Comparison of ENCODE assay signal across 1 cellular context in genomic region chrX:16931371-16931770, GRCh38.
TF ChIP-seq lines count a peak whose summit lies in the region.

No MANE protein-coding gene starts in this region.

TF ChIP-seq in K562, 482 proteins besides CTCF, POLR2A, EP300 and RAD21 (continues in another document):
- TF ChIP-seq PHF21A (IDR thresholded peaks at IDR 0.05; ENCODE audit: borderline replicate concordance, low read depth) (no peak), MEF2D (tag; conservative IDR thresholded peaks at IDR 0.05; ENCODE audit: low read depth) (0 out of 2 replicates have a peak, but pooled peaks have one; percentile 36), ZNF76 (CRISPR knock-in tag; IDR thresholded peaks at IDR 0.05; ENCODE audit: borderline replicate concordance) (0 out of 2 replicates have a peak, but pooled peaks have one; percentile 39), ZNF175 (CRISPR knock-in tag; IDR thresholded peaks at IDR 0.05; ENCODE audit: low read depth) (peak; percentile 53; the same call in 1 of the 2 replicates), NCOA2 (IDR thresholded peaks at IDR 0.05; ENCODE audit: partially characterized antibody in 2 of 2) (no peak), NR1H2 (CRISPR knock-in tag; IDR thresholded peaks at IDR 0.05) (no peak), TEAD2 (tag; IDR thresholded peaks at IDR 0.05) (peak; percentile 31; the same call in 1 of the 2 replicates), TRIM28 (IDR thresholded peaks at IDR 0.05) (no peak), ELF4 (CRISPR knock-in tag; IDR thresholded peaks at IDR 0.05) (peak; percentile 54; the same call in 1 of the 2 replicates), NR2C1 (IDR thresholded peaks at IDR 0.05) (no peak), NR2C1 (tag; IDR thresholded peaks at IDR 0.05) (peak; percentile 57), CXXC5 (CRISPR knock-in tag; IDR thresholded peaks at IDR 0.05) (peak; percentile 68), YBX1 (IDR thresholded peaks at IDR 0.05) (no peak), ZNF239 (CRISPR knock-in tag; IDR thresholded peaks at IDR 0.05) (peak; percentile 70), TSHZ1 (CRISPR knock-in tag; IDR thresholded peaks at IDR 0.05) (peak; percentile 74), RBBP5 (IDR thresholded peaks at IDR 0.05; ENCODE audit: borderline replicate concordance, insufficient read depth, low read length, poor library complexity, severe bottlenecking) (no peak), SMAD3 (CRISPR knock-in tag; conservative IDR thresholded peaks at IDR 0.05) (0 out of 2 replicates have a peak, but pooled peaks have one; percentile 47), USF2 (CRISPR knock-in tag; IDR thresholded peaks at IDR 0.05) (no peak), ZFP36 (IDR thresholded peaks at IDR 0.05; ENCODE audit: low read depth, low read length, partially characterized antibody) (no peak), CHAMP1 (IDR thresholded peaks at IDR 0.05) (no peak), PBX2 (CRISPR knock-in tag; IDR thresholded peaks at IDR 0.05; ENCODE audit: low read depth) (no peak), PBX2 (tag; conservative IDR thresholded peaks at IDR 0.05; ENCODE audit: low read depth) (no peak), HBP1 (CRISPR knock-in tag; IDR thresholded peaks at IDR 0.05) (no peak), DMBX1 (CRISPR knock-in tag; IDR thresholded peaks at IDR 0.05; ENCODE audit: borderline replicate concordance) (peak; percentile 96; the same call in 1 of the 2 replicates), PTTG1 (tag; IDR thresholded peaks at IDR 0.05; ENCODE audit: low read depth) (0 out of 2 replicates have a peak, but pooled peaks have one; percentile 36), POLR3A (IDR thresholded peaks at IDR 0.05; ENCODE audit: borderline replicate concordance, extremely low read depth, insufficient read depth, insufficient read length) (no peak), HDAC2 (IDR thresholded peaks at IDR 0.05) (no peak), NFXL1 (CRISPR knock-in tag; IDR thresholded peaks at IDR 0.05) (no peak)
- TF ChIP-seq, protein P1, sequence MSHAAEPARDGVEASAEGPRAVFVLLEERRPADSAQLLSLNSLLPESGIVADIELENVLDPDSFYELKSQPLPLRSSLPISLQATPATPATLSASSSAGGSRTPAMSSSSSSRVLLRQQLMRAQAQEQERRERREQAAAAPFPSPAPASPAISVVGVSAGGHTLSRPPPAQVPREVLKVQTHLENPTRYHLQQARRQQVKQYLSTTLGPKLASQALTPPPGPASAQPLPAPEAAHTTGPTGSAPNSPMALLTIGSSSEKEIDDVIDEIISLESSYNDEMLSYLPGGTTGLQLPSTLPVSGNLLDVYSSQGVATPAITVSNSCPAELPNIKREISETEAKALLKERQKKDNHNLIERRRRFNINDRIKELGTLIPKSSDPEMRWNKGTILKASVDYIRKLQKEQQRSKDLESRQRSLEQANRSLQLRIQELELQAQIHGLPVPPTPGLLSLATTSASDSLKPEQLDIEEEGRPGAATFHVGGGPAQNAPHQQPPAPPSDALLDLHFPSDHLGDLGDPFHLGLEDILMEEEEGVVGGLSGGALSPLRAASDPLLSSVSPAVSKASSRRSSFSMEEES (CRISPR knock-in tag; IDR thresholded peaks at IDR 0.05): 0 out of 2 replicates have a peak, but pooled peaks have one; percentile 0
- TF ChIP-seq, protein P2, sequence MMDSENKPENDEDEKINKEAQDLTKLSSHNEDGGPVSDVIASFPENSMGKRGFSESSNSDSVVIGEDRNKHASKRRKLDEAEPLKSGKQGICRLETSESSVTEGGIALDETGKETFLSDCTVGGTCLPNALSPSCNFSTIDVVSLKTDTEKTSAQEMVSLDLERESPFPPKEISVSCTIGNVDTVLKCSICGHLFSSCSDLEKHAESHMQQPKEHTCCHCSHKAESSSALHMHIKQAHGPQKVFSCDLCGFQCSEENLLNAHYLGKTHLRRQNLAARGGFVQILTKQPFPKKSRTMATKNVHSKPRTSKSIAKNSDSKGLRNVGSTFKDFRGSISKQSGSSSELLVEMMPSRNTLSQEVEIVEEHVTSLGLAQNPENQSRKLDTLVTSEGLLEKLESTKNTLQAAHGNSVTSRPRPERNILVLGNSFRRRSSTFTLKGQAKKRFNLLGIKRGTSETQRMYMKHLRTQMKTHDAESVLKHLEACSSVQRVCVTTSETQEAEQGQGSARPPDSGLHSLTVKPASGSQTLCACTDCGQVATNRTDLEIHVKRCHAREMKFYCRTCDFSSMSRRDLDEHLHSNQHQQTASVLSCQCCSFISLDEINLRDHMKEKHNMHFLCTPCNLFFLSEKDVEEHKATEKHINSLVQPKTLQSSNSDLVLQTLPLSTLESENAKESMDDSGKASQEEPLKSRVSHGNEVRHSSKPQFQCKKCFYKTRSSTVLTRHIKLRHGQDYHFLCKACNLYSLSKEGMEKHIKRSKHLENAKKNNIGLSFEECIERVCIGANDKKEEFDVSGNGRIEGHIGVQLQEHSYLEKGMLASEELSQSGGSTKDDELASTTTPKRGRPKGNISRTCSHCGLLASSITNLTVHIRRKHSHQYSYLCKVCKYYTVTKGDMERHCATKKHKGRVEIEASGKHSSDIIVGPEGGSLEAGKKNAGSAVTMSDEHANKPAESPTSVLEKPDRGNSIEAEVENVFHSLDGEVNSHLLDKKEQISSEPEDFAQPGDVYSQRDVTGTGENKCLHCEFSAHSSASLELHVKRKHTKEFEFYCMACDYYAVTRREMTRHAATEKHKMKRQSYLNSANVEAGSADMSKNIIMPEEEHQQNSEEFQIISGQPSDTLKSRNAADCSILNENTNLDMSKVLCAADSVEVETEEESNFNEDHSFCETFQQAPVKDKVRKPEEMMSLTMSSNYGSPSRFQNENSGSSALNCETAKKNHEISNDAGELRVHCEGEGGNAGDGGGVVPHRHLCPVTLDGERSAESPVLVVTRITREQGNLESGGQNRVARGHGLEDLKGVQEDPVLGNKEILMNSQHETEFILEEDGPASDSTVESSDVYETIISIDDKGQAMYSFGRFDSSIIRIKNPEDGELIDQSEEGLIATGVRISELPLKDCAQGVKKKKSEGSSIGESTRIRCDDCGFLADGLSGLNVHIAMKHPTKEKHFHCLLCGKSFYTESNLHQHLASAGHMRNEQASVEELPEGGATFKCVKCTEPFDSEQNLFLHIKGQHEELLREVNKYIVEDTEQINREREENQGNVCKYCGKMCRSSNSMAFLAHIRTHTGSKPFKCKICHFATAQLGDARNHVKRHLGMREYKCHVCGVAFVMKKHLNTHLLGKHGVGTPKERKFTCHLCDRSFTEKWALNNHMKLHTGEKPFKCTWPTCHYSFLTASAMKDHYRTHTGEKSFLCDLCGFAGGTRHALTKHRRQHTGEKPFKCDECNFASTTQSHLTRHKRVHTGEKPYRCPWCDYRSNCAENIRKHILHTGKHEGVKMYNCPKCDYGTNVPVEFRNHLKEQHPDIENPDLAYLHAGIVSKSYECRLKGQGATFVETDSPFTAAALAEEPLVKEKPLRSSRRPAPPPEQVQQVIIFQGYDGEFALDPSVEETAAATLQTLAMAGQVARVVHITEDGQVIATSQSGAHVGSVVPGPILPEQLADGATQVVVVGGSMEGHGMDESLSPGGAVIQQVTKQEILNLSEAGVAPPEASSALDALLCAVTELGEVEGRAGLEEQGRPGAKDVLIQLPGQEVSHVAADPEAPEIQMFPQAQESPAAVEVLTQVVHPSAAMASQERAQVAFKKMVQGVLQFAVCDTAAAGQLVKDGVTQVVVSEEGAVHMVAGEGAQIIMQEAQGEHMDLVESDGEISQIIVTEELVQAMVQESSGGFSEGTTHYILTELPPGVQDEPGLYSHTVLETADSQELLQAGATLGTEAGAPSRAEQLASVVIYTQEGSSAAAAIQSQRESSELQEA (IDR thresholded peaks at IDR 0.05; ENCODE audit: low read depth): no peak
- TF ChIP-seq, protein P3, sequence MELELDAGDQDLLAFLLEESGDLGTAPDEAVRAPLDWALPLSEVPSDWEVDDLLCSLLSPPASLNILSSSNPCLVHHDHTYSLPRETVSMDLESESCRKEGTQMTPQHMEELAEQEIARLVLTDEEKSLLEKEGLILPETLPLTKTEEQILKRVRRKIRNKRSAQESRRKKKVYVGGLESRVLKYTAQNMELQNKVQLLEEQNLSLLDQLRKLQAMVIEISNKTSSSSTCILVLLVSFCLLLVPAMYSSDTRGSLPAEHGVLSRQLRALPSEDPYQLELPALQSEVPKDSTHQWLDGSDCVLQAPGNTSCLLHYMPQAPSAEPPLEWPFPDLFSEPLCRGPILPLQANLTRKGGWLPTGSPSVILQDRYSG (tag; conservative IDR thresholded peaks at IDR 0.05; ENCODE audit: low read depth): peak; percentile 90
- TF ChIP-seq, protein P4, sequence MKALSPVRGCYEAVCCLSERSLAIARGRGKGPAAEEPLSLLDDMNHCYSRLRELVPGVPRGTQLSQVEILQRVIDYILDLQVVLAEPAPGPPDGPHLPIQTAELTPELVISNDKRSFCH (CRISPR knock-in tag; IDR thresholded peaks at IDR 0.05): no peak
- TF ChIP-seq, protein P4 (tag; IDR thresholded peaks at IDR 0.05): 0 out of 2 replicates have a peak, but pooled peaks have one; percentile 42
